ENCODE assay signal across 21 cellular contexts in genomic region chr4:25722964-25723363, GRCh38.
"Had no signal": no experiment of that assay in that cellular context is flagged by ENCODE, and none has a peak within 500 bp of the region (broad histone marks: within the 10 kb centered on the region; RNA-seq: fewer than 3 reads in every experiment).

No MANE protein-coding gene starts in this region.

- DNase-seq: activated CD4-positive, alpha-beta T cell treated with anti-CD3 and anti-CD28 coated beads, Interleukin-2, amount 50 U/mL, for 4 hours; activated naive CD4-positive, alpha-beta T cell; activated naive CD8-positive, alpha-beta T cell treated with anti-CD3 and anti-CD28 coated beads for 36 hours; amygdala; body of pancreas; central memory CD4-positive, alpha-beta T cell; foreskin keratinocyte; left lung; mammary epithelial cell; psoas muscle; right cardiac atrium; stimulated activated CD4-positive, alpha-beta T cell treated with anti-CD3 and anti-CD28 coated beads, Interleukin-15, amount 100 ng/mL, for 24 hours; stimulated activated CD4-positive, alpha-beta T cell treated with anti-CD3 and anti-CD28 coated beads, Interleukin-2, amount 100 ng/mL, for 48 hours; T1000; transverse colon had no signal

- H3K36me3 Mint-ChIP-seq: activated naive CD8-positive, alpha-beta T cell treated with anti-CD3 and anti-CD28 coated beads for 36 hours; neural progenitor cell had no signal

- H3K9me3 Mint-ChIP-seq: activated naive CD8-positive, alpha-beta T cell treated with anti-CD3 and anti-CD28 coated beads for 36 hours; neural progenitor cell had no signal

- H3K27ac Mint-ChIP-seq: activated naive CD8-positive, alpha-beta T cell treated with anti-CD3 and anti-CD28 coated beads for 36 hours; neural progenitor cell; stimulated activated naive CD8-positive, alpha-beta T cell treated with anti-CD3 and anti-CD28 coated beads, Interleukin-15, Interleukin-2, amounts not matched to agents 100 ng/mL and 50 ng/mL, for 24 hours had no signal

- H3K27me3 Mint-ChIP-seq: activated naive CD8-positive, alpha-beta T cell treated with anti-CD3 and anti-CD28 coated beads for 36 hours; stimulated activated naive CD8-positive, alpha-beta T cell treated with anti-CD3 and anti-CD28 coated beads, Interleukin-15, Interleukin-2, amounts not matched to agents 100 ng/mL and 50 ng/mL, for 24 hours had no signal

- H3K4me2 ChIP-seq: neural progenitor cell had no signal

- H2AFZ ChIP-seq: neural progenitor cell had no signal

- ATAC-seq: body of pancreas, foreskin keratinocyte, left lung, psoas muscle, right cardiac atrium had no signal

- H3K4me1 ChIP-seq: body of pancreas, foreskin keratinocyte, left lung, neural progenitor cell, psoas muscle, suprapubic skin, transverse colon, vagina had no signal

- H3K4me3 Mint-ChIP-seq: activated naive CD8-positive, alpha-beta T cell treated with anti-CD3 and anti-CD28 coated beads for 36 hours; neural progenitor cell; stimulated activated naive CD8-positive, alpha-beta T cell treated with anti-CD3 and anti-CD28 coated beads, Interleukin-15, Interleukin-2, amounts not matched to agents 100 ng/mL and 50 ng/mL, for 24 hours had no signal

- H3K4me3 ChIP-seq: body of pancreas, dorsolateral prefrontal cortex, left lung, neural progenitor cell, psoas muscle, skin epidermis, suprapubic skin, transverse colon, vagina had no signal

- H3K27ac ChIP-seq: body of pancreas, dorsolateral prefrontal cortex, foreskin keratinocyte, left lung, neural progenitor cell, psoas muscle, skin epidermis, suprapubic skin, transverse colon, vagina had no signal

- H3K9ac ChIP-seq: neural progenitor cell had no signal

- H3K27me3 ChIP-seq: body of pancreas, dorsolateral prefrontal cortex, foreskin keratinocyte, left lung, neural progenitor cell, suprapubic skin, transverse colon, vagina had no signal

- H3K4me1 Mint-ChIP-seq: activated naive CD8-positive, alpha-beta T cell treated with anti-CD3 and anti-CD28 coated beads for 36 hours; neural progenitor cell had no signal

- H3K36me3 ChIP-seq: left lung, neural progenitor cell, suprapubic skin, transverse colon, vagina had no signal

- H3K9me3 ChIP-seq: body of pancreas, left lung, psoas muscle, suprapubic skin, transverse colon, vagina had no signal
